24 cellular contexts compared by ENCODE assay signal in the genomic region with DNA sequence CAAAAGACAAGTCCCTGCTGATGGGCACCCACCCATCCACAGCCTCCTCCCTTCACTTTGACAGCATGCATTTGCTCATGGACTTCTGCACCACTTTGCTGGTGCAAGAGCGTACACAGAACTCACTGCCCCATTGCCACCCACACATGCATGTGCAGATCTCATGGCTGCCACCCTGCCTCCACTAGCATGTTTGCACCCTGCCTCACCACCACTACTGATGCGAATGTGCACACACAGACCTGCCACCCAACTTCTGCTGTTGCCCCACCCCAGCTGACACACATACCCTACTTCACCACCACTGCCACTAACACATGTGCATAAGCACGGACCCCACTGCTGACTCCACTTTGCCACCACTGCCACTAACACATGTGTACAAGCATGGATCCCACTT.
"Had no signal": no experiment of that assay in that cellular context is flagged by ENCODE, and none has a peak within 500 bp of the region (broad histone marks: within the 10 kb centered on the region; RNA-seq: fewer than 3 reads in every experiment).

No MANE protein-coding gene starts in this region.

- H3K27me3 ChIP-seq: dorsolateral prefrontal cortex, neutrophil, pancreas, right lobe of liver, transverse colon had no signal

- H3K9me3 ChIP-seq: neutrophil, pancreas, right lobe of liver, thoracic aorta, transverse colon had no signal

- DNase-seq: cerebellar nuclear complex; dorsolateral prefrontal cortex; effector CD4-positive, alpha-beta T cell; hypothalamus; immature natural killer cell; islet precursor cell; mesenchymal stem cell; midbrain; naive thymus-derived CD4-positive, alpha-beta T cell; right lobe of liver; small intestine; stimulated activated CD4-positive, alpha-beta T cell treated with anti-CD3 and anti-CD28 coated beads, Interleukin-15, amount 100 ng/mL, for 24 hours; stimulated activated CD4-positive, alpha-beta T cell treated with anti-CD3 and anti-CD28 coated beads, Interleukin-2, amount 100 ng/mL, for 48 hours; stimulated activated naive B cell treated with anti-CD40 and anti-IgM and Interleukin-4, amounts not matched to agents 10 μg/mL and 1 μg/mL and 100 μg/mL, for 72 hours; transverse colon had no signal

- H3K36me3 ChIP-seq: neutrophil, pancreas, right lobe of liver, thoracic aorta, transverse colon had no signal

- H3K9me3 Mint-ChIP-seq: nephron had no signal

- H3K27ac ChIP-seq: dorsolateral prefrontal cortex, neutrophil, pancreas, right lobe of liver, thoracic aorta, transverse colon had no signal

- H3K4me3 ChIP-seq: dorsolateral prefrontal cortex, pancreas, right lobe of liver, thoracic aorta, transverse colon had no signal

- FAIRE-seq: colon, frontal cortex, pancreas, small intestine, urothelium cell line had no signal

- H3K27ac Mint-ChIP-seq: immature natural killer cell; naive thymus-derived CD4-positive, alpha-beta T cell; nephron; progenitor cell of endocrine pancreas; stimulated activated naive B cell treated with anti-CD40 and anti-IgM and Interleukin-4, amounts not matched to agents 10 μg/mL and 1 μg/mL and 100 μg/mL, for 72 hours; stimulated activated naive CD8-positive, alpha-beta T cell treated with anti-CD3 and anti-CD28 coated beads, Interleukin-15, Interleukin-2, amounts not matched to agents 100 ng/mL and 50 ng/mL, for 24 hours had no signal

- H3K4me1 Mint-ChIP-seq: immature natural killer cell; naive thymus-derived CD4-positive, alpha-beta T cell; nephron; stimulated activated naive B cell treated with anti-CD40 and anti-IgM and Interleukin-4, amounts not matched to agents 10 μg/mL and 1 μg/mL and 100 μg/mL, for 72 hours had no signal

- H3K36me3 Mint-ChIP-seq: immature natural killer cell; naive thymus-derived CD4-positive, alpha-beta T cell; stimulated activated naive B cell treated with anti-CD40 and anti-IgM and Interleukin-4, amounts not matched to agents 10 μg/mL and 1 μg/mL and 100 μg/mL, for 72 hours had no signal

- H3K27me3 Mint-ChIP-seq: naive thymus-derived CD4-positive, alpha-beta T cell; progenitor cell of endocrine pancreas; stimulated activated naive B cell treated with anti-CD40 and anti-IgM and Interleukin-4, amounts not matched to agents 10 μg/mL and 1 μg/mL and 100 μg/mL, for 72 hours; stimulated activated naive CD8-positive, alpha-beta T cell treated with anti-CD3 and anti-CD28 coated beads, Interleukin-15, Interleukin-2, amounts not matched to agents 100 ng/mL and 50 ng/mL, for 24 hours had no signal

- H3K4me1 ChIP-seq: pancreas, right lobe of liver, transverse colon had no signal

- H3K4me3 Mint-ChIP-seq: immature natural killer cell; naive thymus-derived CD4-positive, alpha-beta T cell; nephron; stimulated activated naive B cell treated with anti-CD40 and anti-IgM and Interleukin-4, amounts not matched to agents 10 μg/mL and 1 μg/mL and 100 μg/mL, for 72 hours; stimulated activated naive CD8-positive, alpha-beta T cell treated with anti-CD3 and anti-CD28 coated beads, Interleukin-15, Interleukin-2, amounts not matched to agents 100 ng/mL and 50 ng/mL, for 24 hours had no signal
